ENCODE assay signal across 9 cellular contexts in genomic region chr16:2752850-2753522, GRCh38. TPM values are rescaled to one million over a fixed set of nuclear protein-coding genes. Genes with fewer than 3 reads are reported as not detected.
DNase-seq lines count a peak whose midpoint lies in the region; ATAC-seq lines count a peak whose summit lies in the region.
"Had no signal": no experiment of that assay in that cellular context is flagged by ENCODE, and none has a peak within 500 bp of the region (broad histone marks: within the 10 kb centered on the region; RNA-seq: fewer than 3 reads in every experiment).

No MANE protein-coding gene starts in this region.

- H3K9me3 ChIP-seq in BLaER1 treated with 17β-estradiol and CSF1 and Interleukin-3, amounts not matched to agents 10 nM and 100 nM (replicated peaks in 1 of 11) = no peaks in the 10 kb centered on the region
- no peaks in the 10 kb centered on the region for H3K9me3 ChIP-seq in mucosa of stomach (ENCODE audit: control insufficient read depth, low read length)

- peak overlapping the region; percentile 96 to 100 for H3K27ac Mint-ChIP-seq in stimulated activated naive CD8-positive, alpha-beta T cell treated with anti-CD3 and anti-CD28 coated beads, Interleukin-15, amount 100 ng/mL, for 72 hours

- H3K4me1 Mint-ChIP-seq in stimulated activated naive CD8-positive, alpha-beta T cell treated with anti-CD3 and anti-CD28 coated beads, Interleukin-15, amount 100 ng/mL, for 72 hours = peaks cover 68% of the 10 kb centered on the region

- peaks cover 32 to 56% (median 41%) of the 10 kb centered on the region in 10 experiments for H3K4me1 ChIP-seq in BLaER1 treated with 17β-estradiol and CSF1 and Interleukin-3, amounts not matched to agents 10 nM and 100 nM
- peaks cover 27% of the 10 kb centered on the region for H3K4me1 ChIP-seq in mucosa of stomach (ENCODE audit: control insufficient read depth, insufficient read depth, low read length)

- no peaks in the 10 kb centered on the region for H3K27me3 Mint-ChIP-seq in stimulated activated naive CD8-positive, alpha-beta T cell treated with anti-CD3 and anti-CD28 coated beads, Interleukin-15, amount 100 ng/mL, for 72 hours

- peak overlapping the region; percentile 84 to 98 (median 94) for H3K4me3 ChIP-seq in BLaER1 treated with 17β-estradiol and CSF1 and Interleukin-3, amounts not matched to agents 10 nM and 100 nM
- peak overlapping the region; percentile 56 for H3K4me3 ChIP-seq in mucosa of stomach (ENCODE audit: low read length)

- peak overlapping the region; percentile 80 to 95 for H3K4me3 Mint-ChIP-seq in stimulated activated naive CD8-positive, alpha-beta T cell treated with anti-CD3 and anti-CD28 coated beads, Interleukin-15, amount 100 ng/mL, for 72 hours

- peak; percentile 45 for ATAC-seq in GM18909 (IDR thresholded peaks at IDR 0.05; ENCODE audit: poor library complexity, unreplicated experiment)
- ATAC-seq in HG03135 (IDR thresholded peaks at IDR 0.05; ENCODE audit: unreplicated experiment) = peak; percentile 34
- peak; percentile 79 for ATAC-seq in esophagus mucosa
- peak; percentile 61 for ATAC-seq in stimulated activated naive CD8-positive, alpha-beta T cell treated with anti-CD3 and anti-CD28 coated beads, Interleukin-15, amount 100 ng/mL, for 72 hours

- DNase-seq in NCI-H226 = peak; percentile 72
- peak; percentile 56 for DNase-seq in activated CD4-positive, alpha-beta T cell treated with anti-CD3 and anti-CD28 coated beads, Interleukin-2, amount 50 U/mL, for 1 hour
- no peak for DNase-seq in stimulated activated naive CD8-positive, alpha-beta T cell treated with anti-CD3 and anti-CD28 coated beads, Interleukin-15, amount 100 ng/mL, for 72 hours

- peak overlapping the region; percentile 97 to 100 (median 98) for H3K9ac ChIP-seq in BLaER1 treated with 17β-estradiol and CSF1 and Interleukin-3, amounts not matched to agents 10 nM and 100 nM
- H3K9ac ChIP-seq in mucosa of stomach (ENCODE audit: low read length) = peak overlapping the region; percentile 84

- H3K4me2 ChIP-seq in BLaER1 treated with 17β-estradiol and CSF1 and Interleukin-3, amounts not matched to agents 10 nM and 100 nM = peak overlapping the region; percentile 90 to 99 (median 94)

- H3K36me3 ChIP-seq in BLaER1 treated with 17β-estradiol and CSF1 and Interleukin-3, amounts not matched to agents 10 nM and 100 nM = peaks cover 31 to 50% (median 46%) of the 10 kb centered on the region in 11 experiments
- H3K36me3 ChIP-seq in mucosa of stomach (ENCODE audit: control insufficient read depth, insufficient read depth, low read length) = peaks cover 3% of the 10 kb centered on the region

- H3K9me3 Mint-ChIP-seq in stimulated activated naive CD8-positive, alpha-beta T cell treated with anti-CD3 and anti-CD28 coated beads, Interleukin-15, amount 100 ng/mL, for 72 hours = no peaks in the 10 kb centered on the region

- H3K27me3 ChIP-seq in BLaER1 treated with 17β-estradiol and CSF1 and Interleukin-3, amounts not matched to agents 10 nM and 100 nM = no peaks in the 10 kb centered on the region
- no peaks in the 10 kb centered on the region for H3K27me3 ChIP-seq in mucosa of stomach (ENCODE audit: control insufficient read depth, insufficient read depth, low read length)

- peaks cover 50 to 51% (median 51%) of the 10 kb centered on the region in 11 experiments for H4K20me1 ChIP-seq in BLaER1 treated with 17β-estradiol and CSF1 and Interleukin-3, amounts not matched to agents 10 nM and 100 nM

- peak overlapping the region; percentile 97 to 100 (median 99) for H3K27ac ChIP-seq in BLaER1 treated with 17β-estradiol and CSF1 and Interleukin-3, amounts not matched to agents 10 nM and 100 nM

RNA-seq across cellular contexts. Expression of gene SRRM2, which starts 0.5 kb away (rescaled TPM):
- total RNA-seq in esophagus mucosa = 280 TPM

RNA-seq across cellular contexts. Expression of gene ELOB, which starts 24.1 kb away (rescaled TPM):
- total RNA-seq in esophagus mucosa = 310 TPM

RNA-seq across cellular contexts. Expression of gene PRSS27, which starts 33.0 kb away (rescaled TPM):
- total RNA-seq in esophagus mucosa = 191 TPM

RNA-seq across cellular contexts. Expression of gene PRSS33, which starts 34.4 kb away (rescaled TPM):
- total RNA-seq in esophagus mucosa = not detected

RNA-seq across cellular contexts. Expression of gene PRSS41, which starts 45.3 kb away (rescaled TPM):
- total RNA-seq in esophagus mucosa = not detected
- total RNA-seq: activated CD8-positive, alpha-beta memory T cell treated with anti-CD3 and anti-CD28 coated beads for 36 hours had no signal

Comparison
In these comparisons a context has a peak if more than half of its experiments do, and no peak if none do; other contexts are left out.
1. DNase-seq: peak in NCI-H226 (single experiment) and activated CD4-positive, alpha-beta T cell treated with anti-CD3 and anti-CD28 coated beads, Interleukin-2, amount 50 U/mL, for 1 hour (single experiment); none in stimulated activated naive CD8-positive, alpha-beta T cell treated with anti-CD3 and anti-CD28 coated beads, Interleukin-15, amount 100 ng/mL, for 72 hours (0 of 2).
2. Peak in every context shown above with its lines, with median percentiles within 50 percentile points of each other: ATAC-seq.